Comparison of ENCODE assay signal across 8 cellular contexts in genomic region chr7:82234457-82235049, GRCh38.
DNase-seq lines count a peak whose midpoint lies in the region; ATAC-seq and TF ChIP-seq lines count a peak whose summit lies in the region.

No MANE protein-coding gene starts in this region.

- H3K9me3 ChIP-seq in aorta (ENCODE audit: control insufficient read depth, low read length) = no peaks in the 10 kb centered on the region

- ATAC-seq in GM18858 (IDR thresholded peaks at IDR 0.05; ENCODE audit: unreplicated experiment) (no peak), aorta (ENCODE audit: low FRiP score) (no peak), GM19035 (IDR thresholded peaks at IDR 0.05; ENCODE audit: unreplicated experiment) (no peak)

- no peaks in the 10 kb centered on the region for H3K36me3 ChIP-seq in aorta (ENCODE audit: control insufficient read depth in 1 of 2, insufficient read depth in 2 of 2, low read length in 1 of 2)

- no peaks in the 10 kb centered on the region for H3K27me3 ChIP-seq in aorta (ENCODE audit: control insufficient read depth in 1 of 2, insufficient read depth in 2 of 2, low read length in 1 of 2)

- 50 to 52% methylated on average over 4 of the region's 4 CpGs for WGBS in aorta, 2 donors

- H3K4me1 ChIP-seq in aorta (ENCODE audit: control insufficient read depth in 1 of 2, insufficient read depth in 2 of 2, low read length in 2 of 2) = no peaks in the 10 kb centered on the region

- H3K4me3 ChIP-seq in epithelial cell of esophagus (ENCODE audit: low read length) (no peak overlapping the region), aorta (ENCODE audit: low read length in 2 of 2) (no peak overlapping the region)

- peak; percentile 59 for DNase-seq in DMS53 treated with DMSO at 0.1 percent for 48 hours (lab: John Stamatoyannopoulos, UW; ENCODE audit: unreplicated experiment)
- DNase-seq in KG1 (lab: John Stamatoyannopoulos, UW) = peak; percentile 7
- DNase-seq in OCI-M2 (lab: John Stamatoyannopoulos, UW; ENCODE audit: unreplicated experiment) = peak; percentile 7
- DNase-seq in epithelial cell of esophagus (ENCODE audit: low read depth) = peak; percentile 50
- DNase-seq in retina = peak; percentile 36
- no peak for DNase-seq in aorta

- no peak overlapping the region for H3K27ac ChIP-seq in aorta (ENCODE audit: low read depth in 1 of 2, low read length in 2 of 2)

- peak; percentile 55 for TF ChIP-seq CTCF in epithelial cell of esophagus (IDR thresholded peaks at IDR 0.05; ENCODE audit: insufficient read depth, low read depth, low read length, missing control alignments)

- intact Hi-C loops in aorta (cut with DNase I) = loop anchor here (2.0 to 10.0 kb wide), 5 partner anchors 180 to 340 kb away; no protein-coding TSS in a partner anchor

Comparison
In these comparisons a context has a peak if more than half of its experiments do, and no peak if none do; other contexts are left out.
1. DNase-seq: peak in DMS53 treated with DMSO at 0.1 percent for 48 hours (single experiment), KG1 (single experiment), OCI-M2 (single experiment), epithelial cell of esophagus (single experiment) and retina (single experiment); none in aorta (0 of 2).